Comparison of ENCODE assay signal across 22 cellular contexts in genomic region chr5:126271141-126271540, GRCh38.
"Had no signal": no experiment of that assay in that cellular context is flagged by ENCODE, and none has a peak within 500 bp of the region (broad histone marks: within the 10 kb centered on the region; RNA-seq: fewer than 3 reads in every experiment).

No MANE protein-coding gene starts in this region.

- H3K36me3 ChIP-seq: colonic mucosa, esophagus squamous epithelium, gastrocnemius medialis, heart right ventricle, left lung, lower lobe of right lung had no signal

- H3K4me3 ChIP-seq: colonic mucosa, esophagus squamous epithelium, gastrocnemius medialis, heart right ventricle, left lung, lower lobe of right lung, mucosa of descending colon had no signal

- ATAC-seq: effector memory CD8-positive, alpha-beta T cell; esophagus mucosa; gastrocnemius medialis; heart right ventricle; left cardiac atrium; left lung; left ventricle myocardium superior; lower lobe of right lung; mucosa of descending colon had no signal

- H3K27me3 ChIP-seq: colonic mucosa, esophagus squamous epithelium, gastrocnemius medialis, heart right ventricle, left lung had no signal

- DNase-seq: colonic mucosa; cortex of kidney; effector CD8-positive, alpha-beta T cell; effector memory CD8-positive, alpha-beta T cell; endodermal cell; erythroblast; esophagus squamous epithelium; foreskin fibroblast; foreskin melanocyte; gastrocnemius medialis; glutamatergic neuron; head of caudate nucleus; heart right ventricle; hippocampal formation; left cardiac atrium; left lung; left ventricle myocardium superior; lower lobe of right lung; mesenchymal stem cell; mucosa of descending colon had no signal

- H3K4me1 ChIP-seq: colonic mucosa, gastrocnemius medialis, heart right ventricle, left lung, lower lobe of right lung had no signal

- H3K27ac ChIP-seq: colonic mucosa, epithelial cell of prostate, esophagus squamous epithelium, gastrocnemius medialis, heart right ventricle, left lung, lower lobe of right lung had no signal

- H3K9me3 ChIP-seq: colonic mucosa, esophagus squamous epithelium, gastrocnemius medialis, heart right ventricle, left lung, lower lobe of right lung, mucosa of descending colon had no signal
